In the genomic region with DNA sequence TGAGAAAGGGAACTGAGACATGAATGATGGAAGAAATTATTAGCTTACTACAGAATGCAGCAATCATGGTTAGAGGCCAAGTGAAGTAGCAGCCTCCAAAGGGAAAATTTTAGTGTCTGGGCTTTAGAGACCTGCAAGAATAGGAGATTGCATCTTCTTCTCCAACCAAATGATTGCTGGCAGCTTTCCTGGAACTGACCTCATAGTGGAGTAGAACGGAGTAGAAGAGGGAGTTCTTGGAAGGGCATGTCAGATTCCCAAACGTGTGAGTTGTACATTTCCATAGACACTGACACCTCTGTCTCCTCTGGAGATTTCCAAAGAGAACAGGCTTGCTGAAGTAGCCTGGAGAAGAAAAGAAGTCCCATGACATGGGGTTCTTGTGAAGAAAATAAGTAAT, we compare ENCODE assay signal across 31 cellular contexts.
DNase-seq lines count a peak whose midpoint lies in the region; ATAC-seq, FAIRE-seq and TF ChIP-seq lines count a peak whose summit lies in the region.
"Had no signal": no experiment of that assay in that cellular context is flagged by ENCODE, and none has a peak within 500 bp of the region (broad histone marks: within the 10 kb centered on the region; RNA-seq: fewer than 3 reads in every experiment).

No MANE protein-coding gene starts in this region.

- no peak overlapping the region for H3K4me3 ChIP-seq in GM23248
- H3K4me3 ChIP-seq in astrocyte (ENCODE audit: insufficient read depth, low read depth, low read length), result no peak overlapping the region
- H3K4me3 ChIP-seq in mucosa of descending colon, result no peak overlapping the region
- H3K4me3 ChIP-seq: adrenal gland, left lung, SJSA1, upper lobe of left lung had no signal

- H2AFZ ChIP-seq in GM23248 (peak overlapping the region; percentile 50; the same call in 1 of the 2 replicates), astrocyte (ENCODE audit: low read depth, low read length) (no peak overlapping the region)

- H3K4me3 Mint-ChIP-seq in astrocyte (ENCODE audit: unreplicated experiment), result no peak overlapping the region
- H3K4me3 Mint-ChIP-seq: activated T-cell treated with anti-CD3 and anti-CD28 coated beads, Interleukin-2, amount 50 U/mL, for 72 hours; immature natural killer cell; mesothelial cell of epicardium; natural killer cell treated with Interleukin-12 subunit alpha and Interleukin-12 subunit beta and Interleukin-15 and Interleukin-18, amount 100 ng/mL, for 72 hours; T-cell had no signal

- H3K9ac ChIP-seq in GM23248 (no peak overlapping the region), astrocyte (ENCODE audit: low read length) (no peak overlapping the region)

- H3K36me3 Mint-ChIP-seq in astrocyte (ENCODE audit: low read depth, unreplicated experiment), result no peaks in the 10 kb centered on the region
- H3K36me3 Mint-ChIP-seq: immature natural killer cell; mesothelial cell of epicardium; natural killer cell treated with Interleukin-12 subunit alpha and Interleukin-12 subunit beta and Interleukin-15 and Interleukin-18, amount 100 ng/mL, for 72 hours; T-cell had no signal

- no peaks in the 10 kb centered on the region for H3K9me3 ChIP-seq in GM23248 (ENCODE audit: low read depth)
- no peaks in the 10 kb centered on the region for H3K9me3 ChIP-seq in astrocyte (ENCODE audit: insufficient read depth, low read depth, low read length)
- H3K9me3 ChIP-seq in mucosa of descending colon, result no peaks in the 10 kb centered on the region
- H3K9me3 ChIP-seq: adrenal gland, left lung, SJSA1, upper lobe of left lung had no signal

- H3F3A ChIP-seq in GM23248 (ENCODE audit: insufficient read depth), result peaks cover 42% of the 10 kb centered on the region

- in situ Hi-C loops in GM23248 (cut with MboI), result no loop called here

- H3K4me1 ChIP-seq in GM23248 (ENCODE audit: insufficient read depth) (peaks cover 41% of the 10 kb centered on the region), astrocyte (ENCODE audit: insufficient read depth, low read length) (peaks cover 5% of the 10 kb centered on the region), mucosa of descending colon (ENCODE audit: low read depth) (no peaks in the 10 kb centered on the region)
- H3K4me1 ChIP-seq: adrenal gland, left lung, upper lobe of left lung had no signal

- no peak overlapping the region for H3K27ac Mint-ChIP-seq in astrocyte (ENCODE audit: unreplicated experiment)
- H3K27ac Mint-ChIP-seq: activated T-cell treated with anti-CD3 and anti-CD28 coated beads, Interleukin-2, amount 50 U/mL, for 72 hours; immature natural killer cell; mesothelial cell of epicardium; natural killer cell treated with Interleukin-12 subunit alpha and Interleukin-12 subunit beta and Interleukin-15 and Interleukin-18, amount 100 ng/mL, for 72 hours; T-cell had no signal

- H3K9me3 Mint-ChIP-seq in astrocyte (ENCODE audit: unreplicated experiment), result no peaks in the 10 kb centered on the region
- H3K9me3 Mint-ChIP-seq: natural killer cell treated with Interleukin-12 subunit alpha and Interleukin-12 subunit beta and Interleukin-15 and Interleukin-18, amount 100 ng/mL, for 72 hours; T-cell had no signal

- peak; percentile 86 for DNase-seq in GM23248
- peak; percentile 49 for DNase-seq in astrocyte (ENCODE audit: low read depth)
- peak; percentile 39 for DNase-seq in iris pigment epithelial cell (ENCODE audit: low read depth)
- DNase-seq in central memory CD4-positive, alpha-beta T cell, result no peak
- no peak for DNase-seq in RKO (ENCODE audit: low spot score)
- no peak for DNase-seq in mucosa of descending colon
- no peak for DNase-seq in NCI-H774 (lab: John Stamatoyannopoulos, UW)
- DNase-seq: activated CD4-positive, alpha-beta T cell treated with anti-CD3 and anti-CD28 coated beads, Interleukin-2, amount 50 U/mL, for 4 hours; activated naive CD4-positive, alpha-beta T cell treated with Interleukin-2 at 50 U/mL for 16 hours; activated T-cell treated with anti-CD3 and anti-CD28 coated beads, Interleukin-2, amount 50 U/mL, for 72 hours; adrenal gland; Calu3; effector CD8-positive, alpha-beta T cell; immature natural killer cell; left lung; NCI-H1048; NCI-H1694 treated with DMSO at 0.1 percent for 48 hours; NCI-H2171; NCI-H524; retina; substantia nigra; T-cell; upper lobe of left lung had no signal

- 2 to 6% methylated on average over 2 of the region's 2 CpGs for WGBS in GM23248 (ENCODE audit: low coverage in 1 of 2, low lambda C conversion rate in 2 of 2, missing lambda C conversion rate in 2 of 2), 2 experiments

- peaks cover 20% of the 10 kb centered on the region for H3K4me1 Mint-ChIP-seq in astrocyte (ENCODE audit: low read depth, unreplicated experiment)
- H3K4me1 Mint-ChIP-seq: immature natural killer cell, T-cell had no signal

- H3K4me2 ChIP-seq in GM23248 (ENCODE audit: unreplicated experiment) (no peak overlapping the region), astrocyte (ENCODE audit: low read length) (no peak overlapping the region)

- TF ChIP-seq CTCF in astrocyte (IDR thresholded peaks at IDR 0.05; ENCODE audit: insufficient read depth, low read depth, low read length) (no peak), mucosa of descending colon (IDR thresholded peaks at IDR 0.05) (no peak)

- H3K36me3 ChIP-seq in GM23248 (ENCODE audit: low read depth) (no peaks in the 10 kb centered on the region), astrocyte (ENCODE audit: insufficient read depth, low read length) (no peaks in the 10 kb centered on the region), mucosa of descending colon (ENCODE audit: low read depth) (no peaks in the 10 kb centered on the region)
- H3K36me3 ChIP-seq: adrenal gland, left lung, SJSA1, upper lobe of left lung had no signal

- no peaks in the 10 kb centered on the region for H4K20me1 ChIP-seq in GM23248 (ENCODE audit: insufficient read depth)
- no peaks in the 10 kb centered on the region for H4K20me1 ChIP-seq in astrocyte (ENCODE audit: insufficient read depth, low read length)

- H3K79me2 ChIP-seq in GM23248 (ENCODE audit: insufficient read depth) (no peaks in the 10 kb centered on the region), astrocyte (ENCODE audit: insufficient read depth, low read length) (no peaks in the 10 kb centered on the region)

- ATAC-seq in mucosa of descending colon, result no peak
- ATAC-seq: activated T-cell treated with anti-CD3 and anti-CD28 coated beads, Interleukin-2, amount 50 U/mL, for 72 hours; left lung; natural killer cell treated with Interleukin-12 subunit alpha and Interleukin-12 subunit beta and Interleukin-15 and Interleukin-18, amount 100 ng/mL, for 72 hours; Panc1; T-cell had no signal

- FAIRE-seq in astrocyte (lab: Jason Lieb, UNC), result no peak
- FAIRE-seq: bronchial epithelial cell, colon, GM12892 had no signal

- no peaks in the 10 kb centered on the region for H3K27me3 Mint-ChIP-seq in astrocyte (ENCODE audit: low read depth, unreplicated experiment)
- H3K27me3 Mint-ChIP-seq: T-cell had no signal

- intact Hi-C loops in mucosa of descending colon (cut with DNase I, micrococcal nuclease), result no loop called here

- H3K27ac ChIP-seq in GM23248, result peak overlapping the region; percentile 58
- no peak overlapping the region for H3K27ac ChIP-seq in astrocyte (ENCODE audit: low read depth, low read length)
- H3K27ac ChIP-seq: adrenal gland, HL-60, left lung, upper lobe of left lung had no signal

- no peaks in the 10 kb centered on the region for H3K9me2 ChIP-seq in GM23248 (ENCODE audit: insufficient read depth)

- H3K27me3 ChIP-seq in GM23248 (replicated peaks; ENCODE audit: insufficient read depth) (no peaks in the 10 kb centered on the region), astrocyte (ENCODE audit: insufficient read depth, low read length) (no peaks in the 10 kb centered on the region)
- H3K27me3 ChIP-seq: adrenal gland, left lung, SJSA1, upper lobe of left lung had no signal

Comparison
In these comparisons a context has a peak if more than half of its experiments do, and no peak if none do; other contexts are left out.
1. DNase-seq: peak in GM23248 (single experiment), astrocyte (single experiment) and iris pigment epithelial cell (single experiment); none in central memory CD4-positive, alpha-beta T cell (single experiment), RKO (single experiment), mucosa of descending colon (0 of 3) and NCI-H774 (single experiment).